In the genomic region with DNA sequence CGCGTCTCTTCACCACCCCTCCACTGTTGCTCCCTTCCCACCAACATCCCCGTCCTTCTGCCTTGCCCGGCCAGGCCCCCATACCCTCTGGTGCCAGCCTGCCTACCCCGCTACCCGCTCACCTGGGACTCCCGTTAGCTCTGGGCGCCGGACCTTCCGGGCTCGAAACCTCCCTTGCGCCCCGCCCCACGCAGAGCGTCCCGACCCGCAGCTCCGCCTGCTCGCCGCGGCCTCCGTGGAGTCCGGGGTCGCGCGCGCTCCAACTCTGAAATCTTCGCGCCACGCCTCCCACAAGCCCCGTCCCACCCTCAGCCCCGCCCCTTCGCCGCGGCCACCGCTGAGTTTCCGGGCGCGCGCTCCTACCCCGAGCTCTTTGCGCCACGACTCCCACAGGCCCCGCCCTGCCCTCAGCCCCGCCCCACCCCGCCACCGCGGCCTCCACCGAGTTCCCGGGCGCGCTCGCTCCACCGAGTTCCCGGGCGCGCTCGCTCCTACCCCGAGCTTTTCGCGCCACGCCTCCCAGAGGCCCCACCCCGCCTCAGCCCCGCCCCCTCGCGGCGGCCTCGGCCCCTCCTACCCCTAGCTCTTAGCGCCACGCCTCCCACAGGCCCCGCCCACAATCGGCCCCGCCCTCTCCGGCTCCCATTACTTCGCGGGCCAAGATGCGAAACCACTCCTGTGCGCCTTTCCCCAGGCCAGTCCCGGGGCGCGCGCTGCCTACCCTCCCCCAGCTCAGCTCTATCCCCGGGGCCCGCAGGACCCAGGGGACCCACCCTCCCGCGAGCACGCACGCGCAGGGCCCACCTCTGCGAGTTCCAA, we compare ENCODE assay signal across 8 cellular contexts. TPM values are rescaled to one million over a fixed set of nuclear protein-coding genes. Genes with fewer than 3 reads are reported as not detected.
DNase-seq lines count a peak whose midpoint lies in the region; ATAC-seq and TF ChIP-seq lines count a peak whose summit lies in the region.

A gene (minus strand): TSS at position 267 of the 819 bp plus-strand sequence. CDS start 5,617 bp downstream, outside the sequence.

- POLR2A ChIA-PET in CD4-positive, alpha-beta memory T cell (lab: Charles Lee; ENCODE audit: partially characterized antibody): interaction anchor here (0.6 to 2.3 kb wide), 28 partner anchors 8 to 856 kb away, joined by 3 to 25 read pairs (median 5); a partner anchor contains a TSS
- POLR2A ChIA-PET in activated CD8-positive, alpha-beta T cell treated with anti-CD3 and anti-CD28 coated beads for 36 hours (lab: Charles Lee): interaction anchor here (0.9 to 2.6 kb wide), 7 partner anchors 22 to 108 kb away, joined by 3 to 16 read pairs (median 5); a partner anchor contains a TSS

- intact Hi-C loops in CD4-positive, alpha-beta memory T cell (cut with micrococcal nuclease): loop anchor here (1.0 to 10.0 kb wide), 5 partner anchors 56 to 819 kb away; a partner anchor contains a TSS
- intact Hi-C loops in activated CD8-positive, alpha-beta T cell treated with anti-CD3 and anti-CD28 coated beads for 36 hours (cut with micrococcal nuclease): no loop called here
- intact Hi-C loops in lower lobe of right lung (cut with DNase I): no loop called here

- no peaks in the 10 kb centered on the region for H3K27me3 Mint-ChIP-seq in CD4-positive, alpha-beta memory T cell
- H3K27me3 Mint-ChIP-seq in activated CD8-positive, alpha-beta T cell treated with anti-CD3 and anti-CD28 coated beads for 36 hours: no peaks in the 10 kb centered on the region

- ATAC-seq in GM19455 (IDR thresholded peaks at IDR 0.05; ENCODE audit: unreplicated experiment) (peak; percentile 67), lower lobe of right lung (peak; percentile 95 to 98)
- ATAC-seq in activated CD8-positive, alpha-beta T cell treated with anti-CD3 and anti-CD28 coated beads for 36 hours: peak; percentile 86

- peaks cover 0 to 7% of the 10 kb centered on the region in 2 donors for H3K36me3 Mint-ChIP-seq in CD4-positive, alpha-beta memory T cell
- H3K36me3 Mint-ChIP-seq in activated CD8-positive, alpha-beta T cell treated with anti-CD3 and anti-CD28 coated beads for 36 hours (ENCODE audit: low read depth): peaks cover 24% of the 10 kb centered on the region

- no peaks in the 10 kb centered on the region for H3K9me3 Mint-ChIP-seq in CD4-positive, alpha-beta memory T cell
- H3K9me3 Mint-ChIP-seq in activated CD8-positive, alpha-beta T cell treated with anti-CD3 and anti-CD28 coated beads for 36 hours: no peaks in the 10 kb centered on the region

- H3K27ac ChIP-seq in CD4-positive, alpha-beta memory T cell (ENCODE audit: low read depth, low read length): peak within 1 kb of the TSS; percentile 82
- peak within 1 kb of the TSS; percentile 81 for H3K27ac ChIP-seq in duodenal mucosa (ENCODE audit: low read depth, low read length)
- peak within 1 kb of the TSS; percentile 85 for H3K27ac ChIP-seq in lower lobe of right lung

- peak within 1 kb of the TSS; percentile 85 to 98 (median 95) for H3K27ac Mint-ChIP-seq in CD4-positive, alpha-beta memory T cell
- peak within 1 kb of the TSS; percentile 88 for H3K27ac Mint-ChIP-seq in activated CD8-positive, alpha-beta T cell treated with anti-CD3 and anti-CD28 coated beads for 36 hours

- peak within 1 kb of the TSS; percentile 63 to 87 for H3K4me3 ChIP-seq in CD4-positive, alpha-beta memory T cell (ENCODE audit: low read length in 2 of 2)
- H3K4me3 ChIP-seq in duodenal mucosa (ENCODE audit: low read depth in 1 of 2, low read length in 2 of 2) (peak within 1 kb of the TSS; percentile 84 to 93), lower lobe of right lung (peak within 1 kb of the TSS; percentile 93)

- peaks cover 27 to 63% (median 46%) of the 10 kb centered on the region in 4 donors for H3K4me1 Mint-ChIP-seq in CD4-positive, alpha-beta memory T cell
- peaks cover 53% of the 10 kb centered on the region for H3K4me1 Mint-ChIP-seq in activated CD8-positive, alpha-beta T cell treated with anti-CD3 and anti-CD28 coated beads for 36 hours (ENCODE audit: low read depth)

- H3K9me3 ChIP-seq in CD4-positive, alpha-beta memory T cell (ENCODE audit: control insufficient read depth in 1 of 2, low read length in 2 of 2): no peaks in the 10 kb centered on the region
- H3K9me3 ChIP-seq in duodenal mucosa (ENCODE audit: control insufficient read depth in 1 of 2, low read length in 2 of 2): no peaks in the 10 kb centered on the region
- H3K9me3 ChIP-seq in lower lobe of right lung: no peaks in the 10 kb centered on the region

- H3K9ac ChIP-seq in duodenal mucosa (ENCODE audit: low read depth in 1 of 2, low read length in 2 of 2): peak within 1 kb of the TSS; percentile 80 to 85

- no peak for TF ChIP-seq CTCF in activated CD8-positive, alpha-beta T cell treated with anti-CD3 and anti-CD28 coated beads for 36 hours (IDR thresholded peaks at IDR 0.05)
- TF ChIP-seq CTCF in lower lobe of right lung (IDR thresholded peaks at IDR 0.05): no peak

- CTCF ChIA-PET in CD4-positive, alpha-beta memory T cell (lab: Charles Lee; ENCODE audit: partially characterized antibody): interaction anchor here (0.6 to 2.9 kb wide), 15 partner anchors 9 to 864 kb away, joined by 3 to 24 read pairs (median 5); a partner anchor contains a TSS
- CTCF ChIA-PET in activated CD8-positive, alpha-beta T cell treated with anti-CD3 and anti-CD28 coated beads for 36 hours (lab: Charles Lee): interaction anchor here (0.9 to 12.2 kb wide), 9 partner anchors 14 to 97 kb away, joined by 3 to 146 read pairs (median 4); a partner anchor contains a TSS

- H3K4me3 Mint-ChIP-seq in CD4-positive, alpha-beta memory T cell: peak within 1 kb of the TSS; percentile 93 to 99 (median 96)
- peak within 1 kb of the TSS; percentile 93 for H3K4me3 Mint-ChIP-seq in activated CD8-positive, alpha-beta T cell treated with anti-CD3 and anti-CD28 coated beads for 36 hours

- no peaks in the 10 kb centered on the region for H3K27me3 ChIP-seq in CD4-positive, alpha-beta memory T cell (ENCODE audit: insufficient read depth, low read length)
- H3K27me3 ChIP-seq in duodenal mucosa (ENCODE audit: control insufficient read depth in 1 of 2, insufficient read depth in 2 of 2, low read length in 2 of 2): no peaks in the 10 kb centered on the region
- no peaks in the 10 kb centered on the region for H3K27me3 ChIP-seq in lower lobe of right lung (ENCODE audit: low read depth)

- peaks cover 44% of the 10 kb centered on the region for H3K4me1 ChIP-seq in CD4-positive, alpha-beta memory T cell (ENCODE audit: insufficient read depth, low read length)
- H3K4me1 ChIP-seq in duodenal mucosa (ENCODE audit: control insufficient read depth in 1 of 2, insufficient read depth in 2 of 2, low read length in 2 of 2) (peaks cover 13 to 16% of the 10 kb centered on the region in 2 donors), lower lobe of right lung (peaks cover 25% of the 10 kb centered on the region)

- DNase-seq in CD4-positive, alpha-beta memory T cell: peak; percentile 97 to 100 (median 97)
- DNase-seq in HK-2 (ENCODE audit: unreplicated experiment) (peak; percentile 99), NCI-H82 treated with DMSO at 0.1 percent for 48 hours (lab: John Stamatoyannopoulos, UW; ENCODE audit: unreplicated experiment) (peak; percentile 87), lower lobe of right lung (peak; percentile 97)
- DNase-seq in activated CD8-positive, alpha-beta T cell treated with anti-CD3 and anti-CD28 coated beads for 36 hours: peak; percentile 99
- DNase-seq in stimulated activated CD4-positive, alpha-beta T cell treated with anti-CD3 and anti-CD28 coated beads, TNF-alpha, amount 100 ng/mL, for 1 hour (ENCODE audit: low read depth in 3 of 3, low spot score in 1 of 3): peak; percentile 96 to 100 (median 98)

- no peaks in the 10 kb centered on the region for H3K36me3 ChIP-seq in CD4-positive, alpha-beta memory T cell (ENCODE audit: insufficient read depth, low read length)
- no peaks in the 10 kb centered on the region for H3K36me3 ChIP-seq in duodenal mucosa (ENCODE audit: control insufficient read depth in 1 of 2, insufficient read depth in 2 of 2, low read length in 2 of 2)
- no peaks in the 10 kb centered on the region for H3K36me3 ChIP-seq in lower lobe of right lung

RNA-seq across cellular contexts. Expression of the gene that starts here (rescaled TPM):
- 10 to 100 TPM; 47.2 to 50.3 TPM for total RNA-seq in CD4-positive, alpha-beta memory T cell
- polyA plus RNA-seq in CD4-positive, alpha-beta memory T cell: 10 to 100 TPM; 45.5 to 65.4 TPM
- 10 to 100 TPM; 60.5 to 63.5 TPM for total RNA-seq in activated CD8-positive, alpha-beta T cell treated with anti-CD3 and anti-CD28 coated beads for 36 hours
- total RNA-seq in lower lobe of right lung: 23.7 TPM

Comparison
In these comparisons a context has a peak if more than half of its experiments do, and no peak if none do; other contexts are left out.
1. Peak in every context shown above with its lines: DNase-seq, ATAC-seq, H3K4me3 ChIP-seq and H3K27ac ChIP-seq.